13 cellular contexts compared by ENCODE assay signal in the genomic region with DNA sequence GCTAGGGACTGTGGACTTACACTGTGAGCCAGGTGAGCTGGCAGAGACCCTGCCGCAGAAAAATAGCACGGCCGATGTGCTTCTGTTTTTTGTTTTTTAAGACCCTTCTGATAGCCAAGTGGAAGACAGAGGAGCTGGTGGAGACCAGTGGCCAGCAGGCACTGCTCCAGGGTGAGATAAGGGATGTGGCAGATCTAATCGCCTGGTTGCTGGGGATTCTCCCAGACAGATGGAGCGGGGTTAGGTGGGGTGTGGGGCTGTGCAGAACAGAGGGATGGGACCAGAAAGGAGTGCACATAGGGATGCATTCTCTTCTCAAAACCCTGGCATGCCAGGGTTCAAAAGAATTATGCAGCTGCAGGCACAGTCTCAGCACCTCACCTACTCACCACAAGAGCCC.
A peak's percentile ranks its signal among the peaks of the same experiment; 100 is the strongest.
DNase-seq lines count a peak whose midpoint lies in the region; ATAC-seq and TF ChIP-seq lines count a peak whose summit lies in the region.
"Had no signal": no experiment of that assay in that cellular context is flagged by ENCODE, and none has a peak within 500 bp of the region (broad histone marks: within the 10 kb centered on the region; RNA-seq: fewer than 3 reads in every experiment).

No MANE protein-coding gene starts in this region.

- no peaks in the 10 kb centered on the region for H3K4me1 ChIP-seq in naive thymus-derived CD4-positive, alpha-beta T cell (ENCODE audit: control insufficient read depth in 2 of 2, insufficient read depth in 2 of 2, low read length in 2 of 2)

- H3K27me3 ChIP-seq in CD4-positive, alpha-beta T cell (ENCODE audit: control insufficient read depth, insufficient read depth, low read length) = no peaks in the 10 kb centered on the region
- H3K27me3 ChIP-seq in naive thymus-derived CD4-positive, alpha-beta T cell (ENCODE audit: control insufficient read depth in 2 of 2, insufficient read depth in 2 of 2, low read length in 2 of 2) = no peaks in the 10 kb centered on the region

- no peaks in the 10 kb centered on the region for H3K9me3 ChIP-seq in CD4-positive, alpha-beta T cell (ENCODE audit: control insufficient read depth, low read length)
- no peaks in the 10 kb centered on the region for H3K9me3 ChIP-seq in naive thymus-derived CD4-positive, alpha-beta T cell (ENCODE audit: control insufficient read depth in 2 of 3, low read length in 3 of 3)

- H3K36me3 ChIP-seq in naive thymus-derived CD4-positive, alpha-beta T cell (ENCODE audit: control insufficient read depth in 2 of 3, insufficient read depth in 3 of 3, low read length in 3 of 3) = peaks cover 0 to 63% (median 0%) of the 10 kb centered on the region in 3 experiments

- no peak overlapping the region for H3K4me3 ChIP-seq in naive thymus-derived CD4-positive, alpha-beta T cell (ENCODE audit: low read length)

- DNase-seq in CD4-positive, alpha-beta T cell = no peak
- DNase-seq in G401 (ENCODE audit: low spot score) (peak; percentile 45), activated B cell treated with CpG ODN at 0.5 μM for 24 hours (no peak), OCI-M1 (lab: John Stamatoyannopoulos, UW) (no peak)
- no peak for DNase-seq in naive thymus-derived CD4-positive, alpha-beta T cell
- DNase-seq: CD8-positive, alpha-beta memory T cell; H7; NCI-H1092; NCI-H1694; NCI-H2227 treated with DMSO at 0.1 percent for 48 hours; NCI-H524 treated with DMSO at 0.1 percent for 48 hours had no signal

- no peaks in the 10 kb centered on the region for H3K27me3 Mint-ChIP-seq in CD4-positive, alpha-beta T cell
- H3K27me3 Mint-ChIP-seq in activated B cell treated with CpG ODN at 0.5 μM for 24 hours = no peaks in the 10 kb centered on the region
- H3K27me3 Mint-ChIP-seq in naive thymus-derived CD4-positive, alpha-beta T cell = no peaks in the 10 kb centered on the region
- H3K27me3 Mint-ChIP-seq: CD8-positive, alpha-beta memory T cell had no signal

- CTCF ChIA-PET in CD4-positive, alpha-beta T cell (lab: Charles Lee) = no interaction called here
- CTCF ChIA-PET in activated B cell treated with CpG ODN at 0.5 μM for 24 hours (lab: Charles Lee) = no interaction called here
- CTCF ChIA-PET in naive thymus-derived CD4-positive, alpha-beta T cell (lab: Charles Lee) = no interaction called here

- no peak overlapping the region for H3K27ac ChIP-seq in CD4-positive, alpha-beta T cell (ENCODE audit: low read depth, low read length)
- no peak overlapping the region for H3K27ac ChIP-seq in naive thymus-derived CD4-positive, alpha-beta T cell (ENCODE audit: low read depth, low read length)

- no peaks in the 10 kb centered on the region for H3K9me3 Mint-ChIP-seq in CD4-positive, alpha-beta T cell
- H3K9me3 Mint-ChIP-seq in activated B cell treated with CpG ODN at 0.5 μM for 24 hours = no peaks in the 10 kb centered on the region
- H3K9me3 Mint-ChIP-seq in naive thymus-derived CD4-positive, alpha-beta T cell = no peaks in the 10 kb centered on the region
- H3K9me3 Mint-ChIP-seq: CD8-positive, alpha-beta memory T cell had no signal

- no peak for ATAC-seq in CD4-positive, alpha-beta T cell (ENCODE audit: poor library complexity)
- ATAC-seq in activated B cell treated with CpG ODN at 0.5 μM for 24 hours (ENCODE audit: low read depth) (no peak), GM21529 (IDR thresholded peaks at IDR 0.05; ENCODE audit: unreplicated experiment) (no peak), GM18517 (IDR thresholded peaks at IDR 0.05; ENCODE audit: unreplicated experiment) (no peak)
- ATAC-seq in naive thymus-derived CD4-positive, alpha-beta T cell = no peak

- in situ Hi-C loops in G401 (cut with HindIII; ENCODE audit: low sequenced_read_pairs) = no loop called here

- peak overlapping the region; percentile 74 for H3K27ac Mint-ChIP-seq in CD4-positive, alpha-beta T cell
- peak overlapping the region; percentile 53 for H3K27ac Mint-ChIP-seq in activated B cell treated with CpG ODN at 0.5 μM for 24 hours
- H3K27ac Mint-ChIP-seq in naive thymus-derived CD4-positive, alpha-beta T cell = peak overlapping the region in 5 of 9 donors; percentile 34 to 70 (median 59)

- peaks cover 55% of the 10 kb centered on the region for H3K4me1 Mint-ChIP-seq in CD4-positive, alpha-beta T cell (ENCODE audit: low read depth)
- H3K4me1 Mint-ChIP-seq in activated B cell treated with CpG ODN at 0.5 μM for 24 hours = peaks cover 14% of the 10 kb centered on the region
- peaks cover 35 to 77% (median 51%) of the 10 kb centered on the region in 7 donors for H3K4me1 Mint-ChIP-seq in naive thymus-derived CD4-positive, alpha-beta T cell

- peaks cover 90% of the 10 kb centered on the region for H3K36me3 Mint-ChIP-seq in CD4-positive, alpha-beta T cell (ENCODE audit: low read depth)
- peaks cover 94% of the 10 kb centered on the region for H3K36me3 Mint-ChIP-seq in activated B cell treated with CpG ODN at 0.5 μM for 24 hours (ENCODE audit: low read depth)
- H3K36me3 Mint-ChIP-seq in naive thymus-derived CD4-positive, alpha-beta T cell = peaks cover 21 to 79% (median 32%) of the 10 kb centered on the region in 5 donors

- no peak overlapping the region for H3K4me3 Mint-ChIP-seq in CD4-positive, alpha-beta T cell
- no peak overlapping the region for H3K4me3 Mint-ChIP-seq in activated B cell treated with CpG ODN at 0.5 μM for 24 hours
- H3K4me3 Mint-ChIP-seq in naive thymus-derived CD4-positive, alpha-beta T cell = no peak overlapping the region
- H3K4me3 Mint-ChIP-seq: CD8-positive, alpha-beta memory T cell had no signal

- no peak for TF ChIP-seq CTCF in CD4-positive, alpha-beta T cell (IDR thresholded peaks at IDR 0.05)
- no peak for TF ChIP-seq CTCF in activated B cell treated with CpG ODN at 0.5 μM for 24 hours (IDR thresholded peaks at IDR 0.05)

- POLR2A ChIA-PET in CD4-positive, alpha-beta T cell (lab: Charles Lee) = no interaction called here
- POLR2A ChIA-PET in activated B cell treated with CpG ODN at 0.5 μM for 24 hours (lab: Charles Lee) = interaction anchor here (0.6 to 1.3 kb wide), 4 partner anchors 11 to 85 kb away, joined by 3 to 11 read pairs (median 4); no protein-coding TSS in a partner anchor
- POLR2A ChIA-PET in naive thymus-derived CD4-positive, alpha-beta T cell (lab: Charles Lee) = interaction anchor here (0.6 to 1.2 kb wide), 2 partner anchors 11 to 47 kb away, joined by 3 read pairs; no protein-coding TSS in a partner anchor

- intact Hi-C loops in CD4-positive, alpha-beta T cell (cut with DNase I, micrococcal nuclease) = no loop called here
- intact Hi-C loops in activated B cell treated with CpG ODN at 0.5 μM for 24 hours (cut with micrococcal nuclease) = no loop called here
- intact Hi-C loops in naive thymus-derived CD4-positive, alpha-beta T cell (cut with micrococcal nuclease) = no loop called here
